Comparison of ENCODE assay signal across 30 cellular contexts in genomic region chr7:68216046-68216445, GRCh38.
A peak's percentile ranks its signal among the peaks of the same experiment; 100 is the strongest.
DNase-seq lines count a peak whose midpoint lies in the region; ATAC-seq, FAIRE-seq and TF ChIP-seq lines count a peak whose summit lies in the region.
"Had no signal": no experiment of that assay in that cellular context is flagged by ENCODE, and none has a peak within 500 bp of the region (broad histone marks: within the 10 kb centered on the region; RNA-seq: fewer than 3 reads in every experiment).

No MANE protein-coding gene starts in this region.

- no peak overlapping the region for H3K9ac ChIP-seq in neuronal stem cell (ENCODE audit: low read depth, low read length, poor library complexity)
- H3K9ac ChIP-seq: BLaER1 treated with 17β-estradiol and CSF1 and Interleukin-3, amounts not matched to agents 10 nM and 100 nM had no signal

- H3K4me3 ChIP-seq in neuronal stem cell (ENCODE audit: low read length in 2 of 2) (no peak overlapping the region), thyroid gland (replicated peaks in 1 of 3) (no peak overlapping the region)
- H3K4me3 ChIP-seq: BLaER1 treated with 17β-estradiol and CSF1 and Interleukin-3, amounts not matched to agents 10 nM and 100 nM; gastroesophageal sphincter; hepatocyte; SJSA1; thoracic aorta; vagina had no signal

- CTCF ChIA-PET in Calu3 (lab: Charles Lee), result no interaction called here

- no peak for TF ChIP-seq POLR2A in thyroid gland (IDR thresholded peaks at IDR 0.05)

- TF ChIP-seq CTCF in thyroid gland (IDR thresholded peaks at IDR 0.05) (no peak), D721Med (IDR thresholded peaks at IDR 0.05; ENCODE audit: insufficient read depth, missing control alignments) (no peak), Calu3 (IDR thresholded peaks at IDR 0.05; ENCODE audit: unreplicated experiment) (no peak)

- no peak overlapping the region for H2BK120ac ChIP-seq in neuronal stem cell (ENCODE audit: low read depth, low read length)

- H2BK12ac ChIP-seq in neuronal stem cell (ENCODE audit: low read length), result no peak overlapping the region

- no peak overlapping the region for H3K18ac ChIP-seq in neuronal stem cell (ENCODE audit: low read length)

- no peak overlapping the region for H2AK5ac ChIP-seq in neuronal stem cell (ENCODE audit: low read depth, low read length)

- H3K36me3 Mint-ChIP-seq in Calu3 (ENCODE audit: insufficient read depth, unreplicated experiment), result no peaks in the 10 kb centered on the region

- H3K27me3 ChIP-seq in neuronal stem cell (ENCODE audit: control insufficient read depth in 3 of 3, insufficient read depth in 3 of 3, low read depth in 1 of 3, low read length in 3 of 3), result no peaks in the 10 kb centered on the region
- H3K27me3 ChIP-seq in thyroid gland, result no peaks in the 10 kb centered on the region
- H3K27me3 ChIP-seq: BLaER1 treated with 17β-estradiol and CSF1 and Interleukin-3, amounts not matched to agents 10 nM and 100 nM; gastroesophageal sphincter; hepatocyte; SJSA1; vagina had no signal

- no CpG with 5 or more reads among the region's 5 CpGs for WGBS in neuronal stem cell (ENCODE audit: extremely low coverage in 2 of 2, insufficient read length in 2 of 2, insufficient replicate concordance in 1 of 2), 2 donors
- 55% methylated on average over 5 of the region's 5 CpGs for WGBS in thyroid gland, 2 donors

- no peak overlapping the region for H3K27ac Mint-ChIP-seq in Calu3 (ENCODE audit: unreplicated experiment)
- H3K27ac Mint-ChIP-seq: activated naive CD4-positive, alpha-beta T cell treated with anti-CD3 and anti-CD28 coated beads, Interleukin-2, amount 50 U/mL, for 72 hours; naive thymus-derived CD4-positive, alpha-beta T cell had no signal

- H3K27ac ChIP-seq in neuronal stem cell (replicated peaks; ENCODE audit: low read length) (no peak overlapping the region), thyroid gland (peak overlapping the region in 1 of 3 donors; percentile 41)
- H3K27ac ChIP-seq: BLaER1 treated with 17β-estradiol and CSF1 and Interleukin-3, amounts not matched to agents 10 nM and 100 nM; gastroesophageal sphincter; hepatocyte; SJSA1; thoracic aorta; vagina; VCaP had no signal

- no peak overlapping the region for H3K4me3 Mint-ChIP-seq in Calu3 (ENCODE audit: low read depth, unreplicated experiment)
- H3K4me3 Mint-ChIP-seq: naive thymus-derived CD4-positive, alpha-beta T cell had no signal

- peak overlapping the region; percentile 18 for H3K4me2 ChIP-seq in neuronal stem cell (ENCODE audit: insufficient read depth, low read length, poor library complexity, severe bottlenecking)
- H3K4me2 ChIP-seq: BLaER1 treated with 17β-estradiol and CSF1 and Interleukin-3, amounts not matched to agents 10 nM and 100 nM; hepatocyte had no signal

- H3K4me1 Mint-ChIP-seq in Calu3 (ENCODE audit: low read depth, unreplicated experiment), result no peaks in the 10 kb centered on the region
- H3K4me1 Mint-ChIP-seq: naive thymus-derived CD4-positive, alpha-beta T cell had no signal

- BruUV-seq in Calu3 (replicated peaks; lab: Mats Ljungman, UMichigan), result no TSS peak

- no peak overlapping the region for H2AFZ ChIP-seq in neuronal stem cell (ENCODE audit: low read length)
- H2AFZ ChIP-seq: hepatocyte had no signal

- intact Hi-C loops in thyroid gland (cut with DNase I), result no loop called here
- intact Hi-C loops in Calu3 (cut with micrococcal nuclease; ENCODE audit: unreplicated experiment), result no loop called here

- no peaks in the 10 kb centered on the region for H3K79me1 ChIP-seq in neuronal stem cell (ENCODE audit: low read depth, low read length)

- DNase-seq in M059J (ENCODE audit: low read depth) (peak; percentile 81), globus pallidus (ENCODE audit: low spot score) (peak; percentile 50), neuronal stem cell (ENCODE audit: low spot score) (no peak), thyroid gland (peak; percentile 30 to 67), D721Med (ENCODE audit: insufficient read length, low spot score) (no peak), Calu3 (no peak)
- DNase-seq: activated CD4-positive, alpha-beta T cell treated with anti-CD3 and anti-CD28 coated beads for 48 hours; COR-L47; effector CD4-positive, alpha-beta T cell; Kasumi-1; left ventricle myocardium superior; naive thymus-derived CD4-positive, alpha-beta T cell; NCI-H1436 treated with DMSO at 0.1 percent for 48 hours; NCI-H2107; NCI-H510A; right cardiac atrium; stimulated activated CD4-positive, alpha-beta T cell treated with anti-CD3 and anti-CD28 coated beads, Interleukin-2, amount 100 ng/mL, for 24 hours; stimulated activated naive CD8-positive, alpha-beta T cell treated with anti-CD3 and anti-CD28 coated beads, Interleukin-15, Interleukin-2, amounts not matched to agents 100 U/mL and 50 U/mL, for 24 hours; T1000 had no signal

- H3K23ac ChIP-seq in neuronal stem cell (ENCODE audit: low read depth, low read length, poor library complexity), result no peak overlapping the region

- no peak overlapping the region for H2BK5ac ChIP-seq in neuronal stem cell (ENCODE audit: low read length)

- no peak overlapping the region for H2BK15ac ChIP-seq in neuronal stem cell (ENCODE audit: low read length)

- H3K14ac ChIP-seq in neuronal stem cell (ENCODE audit: low read length), result peak overlapping the region; percentile 56

- H3K36me3 ChIP-seq in neuronal stem cell (replicated peaks in 1 of 2; ENCODE audit: control insufficient read depth in 2 of 2, insufficient read depth in 2 of 2, low read length in 2 of 2) (no peaks in the 10 kb centered on the region), thyroid gland (no peaks in the 10 kb centered on the region)
- H3K36me3 ChIP-seq: BLaER1 treated with 17β-estradiol and CSF1 and Interleukin-3, amounts not matched to agents 10 nM and 100 nM; gastroesophageal sphincter; SJSA1; thoracic aorta; vagina had no signal

- H4K91ac ChIP-seq in neuronal stem cell (ENCODE audit: low read depth, low read length, poor library complexity), result no peak overlapping the region

- H3K4ac ChIP-seq in neuronal stem cell (ENCODE audit: low read length), result no peak overlapping the region

- H3K4me1 ChIP-seq in neuronal stem cell (ENCODE audit: control insufficient read depth in 2 of 2, insufficient read depth in 1 of 2, low read depth in 1 of 2, low read length in 2 of 2) (peaks cover 0 to 2% of the 10 kb centered on the region in 2 donors), thyroid gland (peaks cover 0 to 6% of the 10 kb centered on the region in 2 donors)
- H3K4me1 ChIP-seq: BLaER1 treated with 17β-estradiol and CSF1 and Interleukin-3, amounts not matched to agents 10 nM and 100 nM; gastroesophageal sphincter; SJSA1; vagina had no signal

- FAIRE-seq in D721Med (lab: Jason Lieb, UNC), result no peak
- FAIRE-seq: colon had no signal

- no peak overlapping the region for H4K8ac ChIP-seq in neuronal stem cell (ENCODE audit: low read depth, low read length)

- peaks cover 5% of the 10 kb centered on the region for H3K9me3 Mint-ChIP-seq in Calu3 (ENCODE audit: low read depth, unreplicated experiment)

- no peak for ATAC-seq in GM21381 (IDR thresholded peaks at IDR 0.05; ENCODE audit: unreplicated experiment)
- ATAC-seq: activated naive CD4-positive, alpha-beta T cell treated with anti-CD3 and anti-CD28 coated beads, Interleukin-2, amount 50 U/mL, for 72 hours; gastroesophageal sphincter; HCT116; left ventricle myocardium superior; naive thymus-derived CD4-positive, alpha-beta T cell; right cardiac atrium; stimulated activated naive CD8-positive, alpha-beta T cell treated with anti-CD3 and anti-CD28 coated beads, Interleukin-15, Interleukin-2, amounts not matched to agents 100 U/mL and 50 U/mL, for 24 hours had no signal

- no peaks in the 10 kb centered on the region for H3K27me3 Mint-ChIP-seq in Calu3 (ENCODE audit: unreplicated experiment)
- H3K27me3 Mint-ChIP-seq: naive thymus-derived CD4-positive, alpha-beta T cell had no signal

- H3K9me3 ChIP-seq in neuronal stem cell (replicated peaks in 1 of 2; ENCODE audit: control insufficient read depth in 2 of 2, insufficient read depth in 1 of 2, low read depth in 1 of 2, low read length in 2 of 2) (no peaks in the 10 kb centered on the region), thyroid gland (no peaks in the 10 kb centered on the region)
- H3K9me3 ChIP-seq: BLaER1 treated with 17β-estradiol and CSF1 and Interleukin-3, amounts not matched to agents 10 nM and 100 nM; gastroesophageal sphincter; SJSA1; thoracic aorta; vagina had no signal

Comparison
In these comparisons a context has a peak if more than half of its experiments do, and no peak if none do; other contexts are left out.
1. DNase-seq: peak in M059J (single experiment), globus pallidus (single experiment) and thyroid gland (2 of 2); none in neuronal stem cell (single experiment), D721Med (single experiment) and Calu3 (single experiment).